In the genomic region with DNA sequence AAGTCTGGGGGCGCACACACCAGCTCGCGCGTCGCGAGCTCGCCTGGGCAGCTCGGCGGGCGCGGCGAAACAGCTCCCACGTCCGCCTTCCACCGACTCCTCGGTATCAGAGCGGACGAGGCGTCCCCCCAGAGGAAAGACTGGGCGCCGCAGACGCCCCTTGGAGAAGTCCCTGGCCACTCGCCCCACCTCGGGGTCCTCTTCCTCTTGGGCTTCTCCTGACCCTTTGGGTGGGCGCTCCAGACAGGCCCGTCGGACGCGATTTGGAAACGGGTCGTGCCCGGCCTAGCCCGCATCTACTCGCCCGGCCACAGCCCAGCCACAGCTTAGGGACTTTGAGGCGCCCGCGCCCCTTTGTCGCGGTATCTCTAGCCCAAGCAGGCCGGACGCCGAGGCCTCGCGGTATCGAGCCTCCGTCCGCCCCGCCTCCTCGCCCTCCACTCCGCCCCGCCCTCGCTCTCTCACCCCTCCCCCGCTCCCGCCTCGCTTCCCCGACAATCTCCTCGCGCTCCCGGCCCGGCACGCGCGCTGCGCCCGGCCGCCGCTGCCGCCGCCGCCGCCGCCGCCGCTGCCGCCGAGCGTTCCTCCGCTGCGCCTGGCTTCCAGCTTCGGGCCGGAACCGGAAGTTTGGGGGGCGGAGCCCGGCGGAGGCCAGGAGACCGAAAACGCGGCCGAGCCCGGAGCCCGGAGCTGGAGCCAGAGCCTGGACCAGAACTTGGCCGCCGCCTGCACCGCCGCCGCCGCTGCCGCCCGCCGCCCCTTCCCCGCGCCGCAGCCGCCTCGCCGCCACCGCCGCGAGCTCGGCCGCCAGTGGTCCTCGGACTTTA, we compare ENCODE assay signal across 8 cellular contexts. TPM values are rescaled to one million over a fixed set of nuclear protein-coding genes. Genes with fewer than 3 reads are reported as not detected.
DNase-seq lines count a peak whose midpoint lies in the region; ATAC-seq, FAIRE-seq and TF ChIP-seq lines count a peak whose summit lies in the region.

No MANE protein-coding gene starts in this region.

- H3K4me1 ChIP-seq in transverse colon, result peaks cover 0 to 36% (median 18%) of the 10 kb centered on the region in 4 donors

- H3K36me3 ChIP-seq in transverse colon, result no peaks in the 10 kb centered on the region

- H3K9me3 ChIP-seq in transverse colon, result no peaks in the 10 kb centered on the region

- no peak for TF ChIP-seq EP300 in transverse colon (IDR thresholded peaks at IDR 0.05; ENCODE audit: low read depth)

- H3K27ac ChIP-seq in transverse colon, result peak overlapping the region; percentile 97 to 100 (median 98)

- peak overlapping the region; percentile 71 to 93 (median 84) for H3K4me3 ChIP-seq in transverse colon

- FAIRE-seq in GM12892 (lab: Jason Lieb, UNC), result peak; percentile 91

- peak in 3 of 5 experiments; percentile 17 to 52 (median 30) for TF ChIP-seq CTCF in transverse colon (IDR thresholded peaks at IDR 0.05)

- TF ChIP-seq POLR2A in GM12892 (IDR thresholded peaks at IDR 0.05; ENCODE audit: low read depth, low read length) (peak; percentile 46; the same call in 1 of the 2 replicates), transverse colon (IDR thresholded peaks at IDR 0.05) (peak; percentile 73)

- H3K27me3 ChIP-seq in transverse colon, result no peaks in the 10 kb centered on the region

- intact Hi-C loops in left cardiac atrium (cut with DNase I) (no loop called here), posterior cingulate gyrus (cut with DNase I) (loop anchor here (5.0 kb wide), 1 partner anchor 178 kb away; the partner anchor contains the start of genes MBD5 and ORC4), transverse colon (cut with DNase I; ENCODE audit: low total_unique reads) (no loop called here)

- DNase-seq in GM12892 (ENCODE audit: insufficient read length) (peak; percentile 82), NCI-H128 (lab: John Stamatoyannopoulos, UW; ENCODE audit: unreplicated experiment) (peak; percentile 83), T-helper 1 cell (peak; percentile 72 to 84 (median 82)), amniotic epithelial cell (ENCODE audit: low read depth) (peak; percentile 87), left cardiac atrium (peak; percentile 95), posterior cingulate gyrus (peak; percentile 85 to 98 (median 89)), transverse colon (peak; percentile 93)

- in situ Hi-C loops in transverse colon (cut with MboI; ENCODE audit: low pct_ligation_motif_present in 1 of 4, low pct_unique_long_range_greater_than_20kb in 1 of 4, low sequenced_read_pairs in 3 of 4), result no loop called here

- ATAC-seq in HG02759 (IDR thresholded peaks at IDR 0.05; ENCODE audit: unreplicated experiment) (peak; percentile 91), left cardiac atrium (peak; percentile 92 to 97)

- WGBS in transverse colon (ENCODE audit: low coverage in 1 of 2), 2 donors, result 0 to 2% methylated on average over 3 to 49 of the region's 113 CpGs

RNA-seq across cellular contexts. Expression of gene ACVR2A, which starts 0.8 kb away (rescaled TPM):
- 1.0 TPM for polyA plus RNA-seq in GM12892 (2012; ENCODE audit: missing spikeins)
- total RNA-seq in left cardiac atrium, result 10 to 100 TPM; 10.3 to 13.4 TPM
- total RNA-seq in transverse colon, result 10 to 100 TPM; 15.7 to 36.0 (median 19.4) TPM

Comparison
In these comparisons a context has a peak if more than half of its experiments do, and no peak if none do; other contexts are left out.
1. Peak in every context shown above with its lines: DNase-seq, ATAC-seq, H3K4me3 ChIP-seq and H3K27ac ChIP-seq.